1 cellular context compared by ENCODE assay signal in genomic region chr14:34171431-34171830, GRCh38.
TF ChIP-seq lines count a peak whose summit lies in the region.

No MANE protein-coding gene starts in this region.

TF ChIP-seq in GM23338, 12 proteins besides CTCF, POLR2A, EP300 and RAD21 (continued from another document):
- TF ChIP-seq ZNF462 (CRISPR knock-in tag; IDR thresholded peaks at IDR 0.05) = no peak
- no peak for TF ChIP-seq EZH2phosphoT487 (IDR thresholded peaks at IDR 0.05; ENCODE audit: unreplicated experiment)
